10 cellular contexts compared by ENCODE assay signal in the genomic region with DNA sequence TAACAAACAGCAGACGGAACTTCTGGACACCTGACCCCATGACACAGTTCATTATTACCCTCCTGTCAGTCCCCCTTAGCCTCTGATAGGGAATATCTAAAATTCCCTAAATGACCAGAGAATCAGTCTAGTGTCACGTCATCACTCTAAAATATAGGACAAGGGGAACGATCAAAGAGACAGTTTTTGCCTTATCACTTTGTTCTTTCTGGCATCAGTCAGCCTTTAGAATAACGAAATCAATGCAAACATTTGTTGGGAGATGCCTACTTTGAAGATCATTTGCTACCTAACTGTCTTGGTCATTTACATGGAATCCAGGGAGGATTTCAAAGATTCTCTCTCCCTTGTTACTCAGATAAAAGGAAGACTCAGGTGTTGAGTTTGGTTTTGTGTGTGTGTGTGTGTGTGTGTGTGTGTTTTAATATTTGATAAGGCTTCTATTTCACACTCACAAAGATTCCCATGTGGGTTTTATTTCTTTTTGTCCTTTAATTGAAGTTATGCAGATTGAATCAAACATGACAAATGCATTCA. TPM values are rescaled to one million over a fixed set of nuclear protein-coding genes. Genes with fewer than 3 reads are reported as not detected.
"Had no signal": no experiment of that assay in that cellular context is flagged by ENCODE, and none has a peak within 500 bp of the region (broad histone marks: within the 10 kb centered on the region; RNA-seq: fewer than 3 reads in every experiment).

No MANE protein-coding gene starts in this region.

- H3K27ac ChIP-seq: GM23248, HL-60, KMS-11 had no signal

- H3K9me3 Mint-ChIP-seq: H9 had no signal

- H3K9ac ChIP-seq: GM23248, KMS-11 had no signal

- H3K4me2 ChIP-seq: KMS-11 had no signal

- H3K27ac Mint-ChIP-seq: H9 had no signal

- H3K4me3 ChIP-seq: GM23248 had no signal

- DNase-seq: GM23248, GOT3, H9, HCEC 1CT, IMR-90, KBM-7 had no signal

- H3K4me3 Mint-ChIP-seq: H9 had no signal

- H2AFZ ChIP-seq: GM23248 had no signal

- FAIRE-seq: H54 had no signal

RNA-seq across cellular contexts. Expression of a gene that starts 28.3 kb away (rescaled TPM):
- total RNA-seq: GM23248, HT1080, IMR-90 had no signal
- polyA plus RNA-seq: GM23248, IMR-90 had no signal
